ENCODE assay signal across 9 cellular contexts in genomic region chr1:174789399-174789798, GRCh38.
DNase-seq lines count a peak whose midpoint lies in the region; ATAC-seq and TF ChIP-seq lines count a peak whose summit lies in the region.
"Had no signal": no experiment of that assay in that cellular context is flagged by ENCODE, and none has a peak within 500 bp of the region (broad histone marks: within the 10 kb centered on the region; RNA-seq: fewer than 3 reads in every experiment).

No MANE protein-coding gene starts in this region.

- H3K27ac Mint-ChIP-seq in activated T-cell treated with anti-CD3 and anti-CD28 coated beads, Interleukin-2, amount 50 U/mL, for 24 hours, result no peak overlapping the region
- H3K27ac Mint-ChIP-seq in activated T-helper 17 cell treated with anti-CD3 and anti-CD28 coated beads, Interleukin-2, amount 50 U/mL, for 72 hours, result no peak overlapping the region
- H3K27ac Mint-ChIP-seq: CD4-positive, CD25-positive, alpha-beta regulatory T cell had no signal

- no peaks in the 10 kb centered on the region for H3K9me3 ChIP-seq in thoracic aorta

- intact Hi-C loops in left ventricle myocardium superior (cut with micrococcal nuclease), result no loop called here

- H3K4me3 ChIP-seq in thoracic aorta, result no peak overlapping the region

- H3K36me3 ChIP-seq in thoracic aorta, result no peaks in the 10 kb centered on the region

- H3K4me3 Mint-ChIP-seq in activated T-cell treated with anti-CD3 and anti-CD28 coated beads, Interleukin-2, amount 50 U/mL, for 4 hours, result no peak overlapping the region
- no peak overlapping the region for H3K4me3 Mint-ChIP-seq in activated T-cell treated with anti-CD3 and anti-CD28 coated beads, Interleukin-2, amount 50 U/mL, for 24 hours
- H3K4me3 Mint-ChIP-seq in activated T-helper 17 cell treated with anti-CD3 and anti-CD28 coated beads, Interleukin-2, amount 50 U/mL, for 72 hours, result no peak overlapping the region
- H3K4me3 Mint-ChIP-seq: CD4-positive, CD25-positive, alpha-beta regulatory T cell had no signal

- peak overlapping the region; percentile 30 to 75 for H3K27ac ChIP-seq in thoracic aorta

- ATAC-seq in activated T-cell treated with anti-CD3 and anti-CD28 coated beads, Interleukin-2, amount 50 U/mL, for 4 hours, result peak; percentile 74 to 77
- ATAC-seq in HG03045 (IDR thresholded peaks at IDR 0.05; ENCODE audit: unreplicated experiment) (peak; percentile 63), thoracic aorta (ENCODE audit: insufficient number of reproducible peaks, low FRiP score, low read depth) (no peak), left ventricle myocardium superior (no peak)
- ATAC-seq in activated T-helper 17 cell treated with anti-CD3 and anti-CD28 coated beads, Interleukin-2, amount 50 U/mL, for 72 hours (replicated peaks), result peak; percentile 72

- H3K4me1 Mint-ChIP-seq in activated T-cell treated with anti-CD3 and anti-CD28 coated beads, Interleukin-2, amount 50 U/mL, for 4 hours (ENCODE audit: low read depth), result peaks cover 18% of the 10 kb centered on the region
- H3K4me1 Mint-ChIP-seq in activated T-cell treated with anti-CD3 and anti-CD28 coated beads, Interleukin-2, amount 50 U/mL, for 24 hours (ENCODE audit: low read depth), result peaks cover 20% of the 10 kb centered on the region
- H3K4me1 Mint-ChIP-seq in activated T-helper 17 cell treated with anti-CD3 and anti-CD28 coated beads, Interleukin-2, amount 50 U/mL, for 72 hours, result peaks cover 10% of the 10 kb centered on the region

- no peak for TF ChIP-seq CTCF in thoracic aorta (IDR thresholded peaks at IDR 0.05)

- H3K4me1 ChIP-seq in thoracic aorta (ENCODE audit: control insufficient read depth in 1 of 2, low read depth in 2 of 2), result peaks cover 5 to 15% of the 10 kb centered on the region in 2 donors

- H3K27me3 Mint-ChIP-seq in activated T-cell treated with anti-CD3 and anti-CD28 coated beads, Interleukin-2, amount 50 U/mL, for 4 hours (ENCODE audit: low read depth), result no peaks in the 10 kb centered on the region
- no peaks in the 10 kb centered on the region for H3K27me3 Mint-ChIP-seq in activated T-cell treated with anti-CD3 and anti-CD28 coated beads, Interleukin-2, amount 50 U/mL, for 24 hours
- no peaks in the 10 kb centered on the region for H3K27me3 Mint-ChIP-seq in activated T-helper 17 cell treated with anti-CD3 and anti-CD28 coated beads, Interleukin-2, amount 50 U/mL, for 72 hours
- H3K27me3 Mint-ChIP-seq: CD4-positive, CD25-positive, alpha-beta regulatory T cell had no signal

- H3K9me3 Mint-ChIP-seq in activated T-cell treated with anti-CD3 and anti-CD28 coated beads, Interleukin-2, amount 50 U/mL, for 4 hours, result no peaks in the 10 kb centered on the region
- H3K9me3 Mint-ChIP-seq in activated T-cell treated with anti-CD3 and anti-CD28 coated beads, Interleukin-2, amount 50 U/mL, for 24 hours, result no peaks in the 10 kb centered on the region
- H3K9me3 Mint-ChIP-seq in activated T-helper 17 cell treated with anti-CD3 and anti-CD28 coated beads, Interleukin-2, amount 50 U/mL, for 72 hours, result no peaks in the 10 kb centered on the region

- peaks cover 2% of the 10 kb centered on the region for H3K36me3 Mint-ChIP-seq in activated T-cell treated with anti-CD3 and anti-CD28 coated beads, Interleukin-2, amount 50 U/mL, for 4 hours (ENCODE audit: insufficient read depth)
- H3K36me3 Mint-ChIP-seq in activated T-cell treated with anti-CD3 and anti-CD28 coated beads, Interleukin-2, amount 50 U/mL, for 24 hours (ENCODE audit: low read depth), result no peaks in the 10 kb centered on the region
- no peaks in the 10 kb centered on the region for H3K36me3 Mint-ChIP-seq in activated T-helper 17 cell treated with anti-CD3 and anti-CD28 coated beads, Interleukin-2, amount 50 U/mL, for 72 hours (ENCODE audit: low read depth)
- H3K36me3 Mint-ChIP-seq: CD4-positive, CD25-positive, alpha-beta regulatory T cell had no signal

- DNase-seq in activated T-cell treated with anti-CD3 and anti-CD28 coated beads, Interleukin-2, amount 50 U/mL, for 4 hours, result no peak
- no peak for DNase-seq in activated T-cell treated with anti-CD3 and anti-CD28 coated beads, Interleukin-2, amount 50 U/mL, for 24 hours
- no peak for DNase-seq in thoracic aorta (ENCODE audit: low spot score)
- DNase-seq in left ventricle myocardium superior, result no peak
- DNase-seq in NCI-H526 (lab: John Stamatoyannopoulos, UW), result no peak
- no peak for DNase-seq in RPMI8226

- H3K27me3 ChIP-seq in thoracic aorta (replicated peaks; ENCODE audit: insufficient read depth), result no peaks in the 10 kb centered on the region

Comparison
In these comparisons a context has a peak if more than half of its experiments do, and no peak if none do; other contexts are left out.
1. ATAC-seq: peak in activated T-cell treated with anti-CD3 and anti-CD28 coated beads, Interleukin-2, amount 50 U/mL, for 4 hours (2 of 2), HG03045 (single experiment) and activated T-helper 17 cell treated with anti-CD3 and anti-CD28 coated beads, Interleukin-2, amount 50 U/mL, for 72 hours (single experiment); none in thoracic aorta (single experiment) and left ventricle myocardium superior (single experiment).